8 cellular contexts compared by ENCODE assay signal in genomic region chr16:2673066-2673999, GRCh38. TPM values are rescaled to one million over a fixed set of nuclear protein-coding genes. Genes with fewer than 3 reads are reported as not detected.
DNase-seq lines count a peak whose midpoint lies in the region; ATAC-seq and TF ChIP-seq lines count a peak whose summit lies in the region.

No MANE protein-coding gene starts in this region.

- H3K18ac ChIP-seq in trophoblast cell (ENCODE audit: low read length): no peak overlapping the region

- ATAC-seq in HG02759 (IDR thresholded peaks at IDR 0.05; ENCODE audit: unreplicated experiment) (peak; percentile 92), Right ventricle myocardium superior (ENCODE audit: poor library complexity) (peak; percentile 97)
- ATAC-seq in activated naive CD8-positive, alpha-beta T cell treated with anti-CD3 and anti-CD28 coated beads, Interleukin-2, amount 10 ng/mL, durations not matched to agents 7 days and 5 days (ENCODE audit: low read depth): peak; percentile 95

- H3K9ac ChIP-seq in trophoblast cell (ENCODE audit: low read length): peak overlapping the region; percentile 85

- H3K4me3 Mint-ChIP-seq in activated naive CD8-positive, alpha-beta T cell treated with anti-CD3 and anti-CD28 coated beads, Interleukin-2, amount 10 ng/mL, durations not matched to agents 7 days and 5 days: peak overlapping the region; percentile 84

- H4K91ac ChIP-seq in trophoblast cell (ENCODE audit: low read depth, low read length): peak overlapping the region; percentile 85

- peak overlapping the region; percentile 88 for H2AFZ ChIP-seq in trophoblast cell (ENCODE audit: insufficient read depth, low read length, poor library complexity)

- H3K9me3 Mint-ChIP-seq in activated naive CD8-positive, alpha-beta T cell treated with anti-CD3 and anti-CD28 coated beads, Interleukin-2, amount 10 ng/mL, durations not matched to agents 7 days and 5 days: no peaks in the 10 kb centered on the region

- DNase-seq in GM12864 (ENCODE audit: low read depth) (no peak), NCI-H128 (lab: John Stamatoyannopoulos, UW; ENCODE audit: unreplicated experiment) (peak; percentile 59), SKM-1 treated with dmso at 0.1 percent for 144 hours (lab: John Stamatoyannopoulos, UW; ENCODE audit: unreplicated experiment) (peak; percentile 92), Right ventricle myocardium superior (peak; percentile 98), trophoblast cell (peak; percentile 96), tibial nerve (ENCODE audit: low spot score in 2 of 2) (peak; percentile 85 to 89)
- peak; percentile 97 for DNase-seq in activated naive CD8-positive, alpha-beta T cell treated with anti-CD3 and anti-CD28 coated beads, Interleukin-2, amount 10 ng/mL, durations not matched to agents 7 days and 5 days

- H2AK5ac ChIP-seq in trophoblast cell (ENCODE audit: low read length): no peak overlapping the region

- H3K79me2 ChIP-seq in trophoblast cell (ENCODE audit: control insufficient read depth, insufficient read depth, low read length, poor library complexity): no peaks in the 10 kb centered on the region

- WGBS in trophoblast cell (ENCODE audit: extremely low coverage, insufficient coverage, insufficient read length): no CpG with 5 or more reads among the region's 107 CpGs
- WGBS in tibial nerve, 2 donors: 1% methylated on average over 29 to 59 of the region's 107 CpGs

- H3K4me1 ChIP-seq in trophoblast cell (ENCODE audit: control insufficient read depth in 1 of 2, insufficient read depth in 2 of 2, low read length in 2 of 2) (peaks cover 0 to 2% of the 10 kb centered on the region in 2 experiments), tibial nerve (peaks cover 0 to 34% (median 10%) of the 10 kb centered on the region in 4 donors)

- peak overlapping the region; percentile 48 for H3K4ac ChIP-seq in trophoblast cell (ENCODE audit: low read depth, low read length)

- no peaks in the 10 kb centered on the region for H3K27me3 Mint-ChIP-seq in activated naive CD8-positive, alpha-beta T cell treated with anti-CD3 and anti-CD28 coated beads, Interleukin-2, amount 10 ng/mL, durations not matched to agents 7 days and 5 days

- peak overlapping the region; percentile 93 for H3K27ac ChIP-seq in trophoblast cell (ENCODE audit: low read depth, low read length)
- H3K27ac ChIP-seq in tibial nerve: peak overlapping the region; percentile 28 to 85 (median 77)

- H3K36me3 ChIP-seq in trophoblast cell (ENCODE audit: control insufficient read depth in 1 of 2, insufficient read depth in 2 of 2, low read length in 2 of 2) (no peaks in the 10 kb centered on the region), tibial nerve (peaks cover 0 to 8% (median 0%) of the 10 kb centered on the region in 3 donors)

- TF ChIP-seq EP300 in tibial nerve (IDR thresholded peaks at IDR 0.05): peak; percentile 27 to 36

- peak overlapping the region; percentile 94 for H3K14ac ChIP-seq in trophoblast cell (ENCODE audit: low read length)

- intact Hi-C loops in Right ventricle myocardium superior (cut with DNase I): no loop called here

- no peaks in the 10 kb centered on the region for H3K9me3 ChIP-seq in trophoblast cell (ENCODE audit: insufficient read depth, low read depth, low read length)
- no peaks in the 10 kb centered on the region for H3K9me3 ChIP-seq in tibial nerve

- H3K27me3 ChIP-seq in trophoblast cell (ENCODE audit: insufficient read depth, low read length): no peaks in the 10 kb centered on the region
- H3K27me3 ChIP-seq in tibial nerve: no peaks in the 10 kb centered on the region

- H3K79me1 ChIP-seq in trophoblast cell (ENCODE audit: low read length): peaks cover 4% of the 10 kb centered on the region

- no peak overlapping the region for H2BK12ac ChIP-seq in trophoblast cell (ENCODE audit: low read length)

- peak overlapping the region; percentile 85 for H3K27ac Mint-ChIP-seq in activated naive CD8-positive, alpha-beta T cell treated with anti-CD3 and anti-CD28 coated beads, Interleukin-2, amount 10 ng/mL, durations not matched to agents 7 days and 5 days

- POLR2A ChIA-PET in activated naive CD8-positive, alpha-beta T cell treated with anti-CD3 and anti-CD28 coated beads, Interleukin-2, amount 10 ng/mL, durations not matched to agents 7 days and 5 days (lab: Charles Lee): interaction anchor here (0.9 to 1.4 kb wide), 5 partner anchors 9 to 211 kb away, joined by 3 to 24 read pairs (median 3); partner anchors contain the start of genes FLYWCH2 and KCTD5

- peaks cover 18% of the 10 kb centered on the region for H3K4me1 Mint-ChIP-seq in activated naive CD8-positive, alpha-beta T cell treated with anti-CD3 and anti-CD28 coated beads, Interleukin-2, amount 10 ng/mL, durations not matched to agents 7 days and 5 days

- H3K36me3 Mint-ChIP-seq in activated naive CD8-positive, alpha-beta T cell treated with anti-CD3 and anti-CD28 coated beads, Interleukin-2, amount 10 ng/mL, durations not matched to agents 7 days and 5 days: no peaks in the 10 kb centered on the region

- no peak overlapping the region for H3K23ac ChIP-seq in trophoblast cell (ENCODE audit: low read length)

- H2BK120ac ChIP-seq in trophoblast cell (ENCODE audit: insufficient read depth, low read length, poor library complexity): no peak overlapping the region

- H3K4me2 ChIP-seq in trophoblast cell (ENCODE audit: low read length): peak overlapping the region; percentile 98

- no peak overlapping the region for H2BK5ac ChIP-seq in trophoblast cell (ENCODE audit: low read depth, low read length, poor library complexity)

- peak overlapping the region; percentile 86 for H4K8ac ChIP-seq in trophoblast cell (ENCODE audit: low read depth, low read length)

- TF ChIP-seq CTCF in GM12864 (IDR thresholded peaks at IDR 0.05; ENCODE audit: low read depth, low read length, missing control alignments): no peak
- peak in 1 of 5 experiments; percentile 26 for TF ChIP-seq CTCF in tibial nerve (IDR thresholded peaks at IDR 0.05)

- H3K4me3 ChIP-seq in GM12864 (ENCODE audit: low read depth, low read length) (peak overlapping the region; percentile 84), trophoblast cell (ENCODE audit: low read depth, low read length) (peak overlapping the region; percentile 88), tibial nerve (peak overlapping the region; percentile 39 to 79 (median 53))

- TF ChIP-seq POLR2A in tibial nerve (IDR thresholded peaks at IDR 0.05): peak in 1 of 2 donors; percentile 41

- H4K12ac ChIP-seq in trophoblast cell (ENCODE audit: low read depth, low read length): peak overlapping the region; percentile 83

RNA-seq across cellular contexts. Expression of gene KCTD5, which starts 9.0 kb away (rescaled TPM):
- total RNA-seq in activated naive CD8-positive, alpha-beta T cell treated with anti-CD3 and anti-CD28 coated beads, Interleukin-2, amount 10 ng/mL, durations not matched to agents 7 days and 5 days: 10 to 100 TPM; 27.5 to 30.1 TPM
- total RNA-seq in Right ventricle myocardium superior (9.8 TPM), tibial nerve (10 to 100 TPM; 17.8 to 24.3 (median 21.2) TPM)
- polyA plus RNA-seq in trophoblast cell (2013): 61.6 and 64.8 TPM in 2 replicates

RNA-seq across cellular contexts. Expression of gene PRSS27, which starts 46.7 kb away (rescaled TPM):
- total RNA-seq in activated naive CD8-positive, alpha-beta T cell treated with anti-CD3 and anti-CD28 coated beads, Interleukin-2, amount 10 ng/mL, durations not matched to agents 7 days and 5 days: 1 to 10 TPM; 1.9 to 2.2 TPM
- 0.30 TPM for total RNA-seq in Right ventricle myocardium superior
- polyA plus RNA-seq in trophoblast cell (2013): 0.90 and 1.0 TPM in 2 replicates
- total RNA-seq in tibial nerve: 1 to 10 TPM; 1.3 to 4.2 (median 2.4) TPM
